Comparison of ENCODE assay signal across 27 cellular contexts in genomic region chr16:26983426-26983825, GRCh38.
DNase-seq lines count a peak whose midpoint lies in the region; FAIRE-seq and TF ChIP-seq lines count a peak whose summit lies in the region.
"Had no signal": no experiment of that assay in that cellular context is flagged by ENCODE, and none has a peak within 500 bp of the region (broad histone marks: within the 10 kb centered on the region; RNA-seq: fewer than 3 reads in every experiment).

No MANE protein-coding gene starts in this region.

- TF ChIP-seq POLR2A in H1 (IDR thresholded peaks at IDR 0.05; ENCODE audit: control extremely low read depth in 1 of 2, low read depth in 2 of 2, low read length in 2 of 2), result no peak

- H3K9ac ChIP-seq in H1 (replicated peaks in 1 of 4; ENCODE audit: extremely low read depth in 1 of 4, low read depth in 3 of 4, low read length in 3 of 4), result no peak overlapping the region

- H4K91ac ChIP-seq in H1 (replicated peaks; ENCODE audit: insufficient read length, low read length), result no peak overlapping the region

- POLR2A ChIA-PET in H1 (lab: Charles Lee; ENCODE audit: partially characterized antibody), result interaction anchor here (1.1 kb wide), 1 partner anchor 9 kb away, joined by 3 read pairs; no protein-coding TSS in a partner anchor

- H3K23ac ChIP-seq in H1 (ENCODE audit: insufficient read length), result no peak overlapping the region

- 96% methylated on average over 2 of the region's 2 CpGs; no CpG with 5 or more reads in 1 of the 2 experiments for WGBS in H1 (ENCODE audit: extremely low coverage in 1 of 2, insufficient coverage in 1 of 2, insufficient read length in 1 of 2, insufficient replicate concordance in 2 of 2, low coverage in 1 of 2, low lambda C conversion rate in 2 of 2, missing lambda C conversion rate in 1 of 2), 2 experiments

- H3K23me2 ChIP-seq in H1 (ENCODE audit: low read depth, low read length), result no peaks in the 10 kb centered on the region; the same call in 1 of the 2 replicates

- no peak overlapping the region for H3K4ac ChIP-seq in H1 (replicated peaks; ENCODE audit: insufficient read length, low read depth, low read length)

- H3K4me3 Mint-ChIP-seq in HFFc6 (no peak overlapping the region; the same call in 1 of the 2 replicates), CD14-positive monocyte (no peak overlapping the region)
- H3K4me3 Mint-ChIP-seq: activated T-cell treated with anti-CD3 and anti-CD28 coated beads, Interleukin-2, amount 50 U/mL, for 72 hours; nephron; WTC11 had no signal

- H3K79me1 ChIP-seq in H1 (ENCODE audit: low read depth, low read length), result no peaks in the 10 kb centered on the region

- H3K56ac ChIP-seq in H1 (replicated peaks; ENCODE audit: insufficient read length, low read depth, low read length), result no peak overlapping the region

- H2AK5ac ChIP-seq in H1 (ENCODE audit: low read depth, low read length), result no peak overlapping the region

- H3K27ac ChIP-seq in H1 (ENCODE audit: low read depth, low read length), result no peak overlapping the region
- H3K27ac ChIP-seq: A549, SJCRH30, stomach, thyroid gland had no signal

- TF ChIP-seq RAD21 in H1 (IDR thresholded peaks at IDR 0.05 in 1 of 2, conservative IDR thresholded peaks at IDR 0.05 in 1 of 2; ENCODE audit: low read depth in 2 of 2, low read length in 2 of 2), result no peak

- H2AFZ ChIP-seq in H1 (ENCODE audit: low read length), result no peak overlapping the region

- no peak for TF ChIP-seq CTCF in HFFc6 (IDR thresholded peaks at IDR 0.05)
- TF ChIP-seq CTCF in H1 (IDR thresholded peaks at IDR 0.05; ENCODE audit: control extremely low read depth in 1 of 3, insufficient read depth in 1 of 3, low read depth in 1 of 3, low read length in 3 of 3), result no peak
- TF ChIP-seq CTCF in CD14-positive monocyte (IDR thresholded peaks at IDR 0.05), result no peak

- H3K9me3 ChIP-seq in H1 (ENCODE audit: insufficient read depth in 2 of 2, low read depth in 1 of 2, low read length in 1 of 2), result peaks cover 8 to 10% of the 10 kb centered on the region in 2 experiments; a peak in 3 of 4 replicates
- H3K9me3 ChIP-seq: A549, SJCRH30, stomach, thyroid gland had no signal

- no peaks in the 10 kb centered on the region for H3K27me3 ChIP-seq in H1 (replicated peaks in 1 of 4; ENCODE audit: control insufficient read depth in 3 of 4, extremely low read depth in 1 of 4, insufficient read depth in 3 of 4, low read length in 3 of 4)
- H3K27me3 ChIP-seq: SJCRH30, thyroid gland had no signal

- H3K18ac ChIP-seq in H1 (ENCODE audit: extremely low read depth, low read length), result no peak overlapping the region

- peaks cover 4% of the 10 kb centered on the region; the same call in 1 of the 2 replicates for H3K9me3 Mint-ChIP-seq in HFFc6
- peaks cover 0 to 6% (median 3%) of the 10 kb centered on the region in 7 donors for H3K9me3 Mint-ChIP-seq in CD14-positive monocyte
- H3K9me3 Mint-ChIP-seq: activated T-cell treated with anti-CD3 and anti-CD28 coated beads, Interleukin-2, amount 50 U/mL, for 72 hours; nephron had no signal

- H3K36me3 ChIP-seq in H1 (ENCODE audit: control insufficient read depth in 2 of 4, insufficient read depth in 4 of 4, low read length in 3 of 4), result no peaks in the 10 kb centered on the region
- H3K36me3 ChIP-seq: SJCRH30, stomach, thyroid gland had no signal

- intact Hi-C loops in CD14-positive monocyte (cut with micrococcal nuclease), result no loop called here

- TF ChIP-seq EP300 in H1 (IDR thresholded peaks at IDR 0.05; ENCODE audit: borderline replicate concordance in 1 of 2, low read depth in 2 of 2, low read length in 2 of 2), result no peak

- H2BK5ac ChIP-seq in H1 (ENCODE audit: low read depth, low read length), result no peak overlapping the region

- no peak overlapping the region; the same call in 1 of the 2 replicates for H2BK12ac ChIP-seq in H1 (ENCODE audit: low read depth, low read length)

- H3K27ac Mint-ChIP-seq in HFFc6, result peak overlapping the region; percentile 70
- no peak overlapping the region for H3K27ac Mint-ChIP-seq in CD14-positive monocyte
- H3K27ac Mint-ChIP-seq: activated T-cell treated with anti-CD3 and anti-CD28 coated beads, Interleukin-2, amount 50 U/mL, for 72 hours; nephron; WTC11 had no signal

- H4K20me1 ChIP-seq in H1 (replicated peaks in 1 of 2; ENCODE audit: control insufficient read depth in 1 of 2, insufficient read depth in 2 of 2, low read length in 2 of 2), result no peaks in the 10 kb centered on the region

- H3K4me2 ChIP-seq in H1 (ENCODE audit: insufficient read depth in 1 of 2, low read depth in 2 of 2, low read length in 2 of 2), result no peak overlapping the region
- H3K4me2 ChIP-seq: A549 had no signal

- no peaks in the 10 kb centered on the region for H3K79me2 ChIP-seq in H1 (ENCODE audit: control insufficient read depth in 1 of 2, insufficient read depth in 2 of 2, low read length in 2 of 2)

- no peak overlapping the region; a peak in 1 of 8 replicates for H3K4me3 ChIP-seq in H1 (ENCODE audit: extremely low read depth in 1 of 4, insufficient read depth in 2 of 4, low read depth in 3 of 4, low read length in 4 of 4)
- H3K4me3 ChIP-seq: A549, lung, SJCRH30, stomach, thyroid gland had no signal

- H3K4me1 ChIP-seq in H1 (replicated peaks in 1 of 4; ENCODE audit: control insufficient read depth in 3 of 4, insufficient read depth in 4 of 4, low read length in 3 of 4), result peaks cover 2 to 26% (median 16%) of the 10 kb centered on the region in 4 experiments; a peak in 5 of 7 replicates
- H3K4me1 ChIP-seq: A549, SJCRH30, stomach, thyroid gland had no signal

- CTCF ChIA-PET in H1 (lab: Charles Lee; ENCODE audit: partially characterized antibody), result interaction anchor here (0.6 to 1.4 kb wide), 3 partner anchors 16 to 338 kb away, joined by 3 to 5 read pairs (median 3); no protein-coding TSS in a partner anchor

- H3K27me3 Mint-ChIP-seq in HFFc6 (ENCODE audit: insufficient read depth), result no peaks in the 10 kb centered on the region
- H3K27me3 Mint-ChIP-seq in CD14-positive monocyte (ENCODE audit: low read depth in 3 of 3), result peaks cover 2 to 8% (median 3%) of the 10 kb centered on the region in 3 donors

- H4K5ac ChIP-seq in H1 (ENCODE audit: insufficient read length, low read depth, low read length), result no peak overlapping the region

- DNase-seq in AG20443 (ENCODE audit: low spot score) (peak; percentile 79), HFFc6 (peak; percentile 42), H1 (ENCODE audit: low read depth in 1 of 2, low spot score in 2 of 2) (no peak), kidney tubule cell (ENCODE audit: low spot score) (peak; percentile 26), NCI-H2029 treated with DMSO at 0.1 percent for 48 hours (lab: John Stamatoyannopoulos, UW) (no peak), CD14-positive monocyte (ENCODE audit: low spot score) (no peak), SIG-M5 (lab: John Stamatoyannopoulos, UW) (no peak)
- no peak for DNase-seq in central memory CD4-positive, alpha-beta T cell
- DNase-seq: activated CD4-positive, alpha-beta T cell treated with anti-CD3 and anti-CD28 coated beads, Interleukin-2, amount 50 U/mL, for 1 hour; activated naive CD4-positive, alpha-beta T cell; activated T-cell treated with anti-CD3 and anti-CD28 coated beads, Interleukin-2, amount 50 U/mL, for 72 hours; C1 segment of cervical spinal cord; Calu3; cortex of kidney; NCI-H1105; NCI-H187 treated with DMSO at 0.1 percent for 48 hours; NCI-H69; SJCRH30; small intestine; stimulated activated CD4-positive, alpha-beta T cell treated with anti-CD3 and anti-CD28 coated beads, Interleukin-1b, Interleukin-23, amount 100 ng/mL, for 48 hours; stomach; thyroid gland had no signal

- no peak overlapping the region for H2BK15ac ChIP-seq in H1 (ENCODE audit: low read length)

- H4K8ac ChIP-seq in H1 (ENCODE audit: extremely low read depth, insufficient read depth, low read length), result no peak overlapping the region

- H3K36me3 Mint-ChIP-seq in HFFc6 (ENCODE audit: low read depth), result no peaks in the 10 kb centered on the region
- H3K36me3 Mint-ChIP-seq in CD14-positive monocyte, result no peaks in the 10 kb centered on the region

- H2BK20ac ChIP-seq in H1 (ENCODE audit: low read length), result 0 out of 2 replicates have a peak overlapping the region, but pooled peaks have one; percentile 21

- FAIRE-seq in H1 (lab: Jason Lieb, UNC), result no peak
- FAIRE-seq: A549, RCC 7860, small intestine had no signal

- H3K4me1 Mint-ChIP-seq in HFFc6 (ENCODE audit: low read depth), result peaks cover 74% of the 10 kb centered on the region
- H3K4me1 Mint-ChIP-seq in CD14-positive monocyte, result no peaks in the 10 kb centered on the region
- H3K4me1 Mint-ChIP-seq: nephron had no signal

- H2BK120ac ChIP-seq in H1 (replicated peaks; ENCODE audit: low read depth, low read length), result no peak overlapping the region

- H3K14ac ChIP-seq in H1 (ENCODE audit: insufficient read length), result no peak overlapping the region

TF ChIP-seq in H1, 55 proteins besides CTCF, POLR2A, EP300 and RAD21:
- TF ChIP-seq USF2 (IDR thresholded peaks at IDR 0.05; ENCODE audit: low read length) (no peak), SIX5 (IDR thresholded peaks at IDR 0.05; ENCODE audit: low read depth, low read length) (no peak), BACH1 (IDR thresholded peaks at IDR 0.05; ENCODE audit: low read length) (no peak), JUND (IDR thresholded peaks at IDR 0.05; ENCODE audit: low read length) (no peak), CTBP2 (IDR thresholded peaks at IDR 0.05; ENCODE audit: borderline replicate concordance, insufficient read depth, insufficient read length, low read length) (no peak), CBX8 (IDR thresholded peaks at IDR 0.05; ENCODE audit: borderline replicate concordance, low read depth, low read length) (no peak), TBP (IDR thresholded peaks at IDR 0.05; ENCODE audit: low read depth, low read length) (no peak), MAFK (IDR thresholded peaks at IDR 0.05; ENCODE audit: low read depth, low read length) (no peak), SAP30 (IDR thresholded peaks at IDR 0.05; ENCODE audit: insufficient read depth, insufficient replicate concordance, low read length) (no peak), CHD1 (IDR thresholded peaks at IDR 0.05; ENCODE audit: low read depth, low read length) (no peak), JUN (IDR thresholded peaks at IDR 0.05; ENCODE audit: low read depth, low read length) (no peak), GTF2F1 (IDR thresholded peaks at IDR 0.05; ENCODE audit: borderline replicate concordance, low read depth, low read length) (no peak), RBBP5 (IDR thresholded peaks at IDR 0.05; ENCODE audit: borderline replicate concordance, low read depth, low read length) (no peak), SUZ12 (IDR thresholded peaks at IDR 0.05; ENCODE audit: low read length) (no peak)

Comparison
In these comparisons a context has a peak if more than half of its experiments do, and no peak if none do; other contexts are left out.
1. DNase-seq: peak in AG20443 (single experiment), HFFc6 (single experiment) and kidney tubule cell (single experiment); none in H1 (0 of 2), NCI-H2029 treated with DMSO at 0.1 percent for 48 hours (single experiment), CD14-positive monocyte (single experiment), central memory CD4-positive, alpha-beta T cell (single experiment) and SIG-M5 (single experiment).